ENCODE assay signal across 22 cellular contexts in the genomic region with DNA sequence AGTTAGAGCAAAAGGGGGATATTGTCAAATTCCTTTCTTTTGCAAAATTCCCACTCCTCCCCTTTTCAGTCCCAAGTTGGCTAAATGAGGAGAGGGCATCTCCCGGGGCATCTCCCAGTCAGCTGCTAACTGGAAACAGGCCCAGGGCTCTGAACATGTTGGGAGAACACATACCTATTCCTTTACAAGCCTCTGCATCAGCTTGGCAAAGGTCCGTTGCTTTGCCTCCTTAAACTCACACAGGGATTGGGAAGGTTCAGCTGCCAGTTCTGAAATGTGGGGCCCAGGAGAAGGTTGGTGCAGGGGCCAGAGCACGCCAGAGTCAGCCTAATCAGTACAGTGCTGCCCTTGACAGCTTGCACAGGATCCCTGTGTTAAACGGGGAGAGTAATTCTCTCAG. TPM values are rescaled to one million over a fixed set of nuclear protein-coding genes. Genes with fewer than 3 reads are reported as not detected.
"Had no signal": no experiment of that assay in that cellular context is flagged by ENCODE, and none has a peak within 500 bp of the region (broad histone marks: within the 10 kb centered on the region; RNA-seq: fewer than 3 reads in every experiment).

No MANE protein-coding gene starts in this region.

- H3K9me3 ChIP-seq: gastrocnemius medialis, lower lobe of right lung, right atrium auricular region, tibial artery had no signal

- H3K27ac ChIP-seq: dorsolateral prefrontal cortex, gastrocnemius medialis, lower lobe of right lung, parathyroid adenoma, right atrium auricular region, stomach, tibial artery had no signal

- H3K4me1 ChIP-seq: gastrocnemius medialis, parathyroid adenoma had no signal

- H3K36me3 ChIP-seq: gastrocnemius medialis, lower lobe of right lung, right atrium auricular region, stomach, tibial artery had no signal

- H3K4me3 ChIP-seq: dorsolateral prefrontal cortex, gastrocnemius medialis, lower lobe of right lung, right atrium auricular region, smooth muscle cell, stomach, tibial artery had no signal

- ATAC-seq: gastrocnemius medialis; left ventricle myocardium superior; lower lobe of right lung; natural killer cell; sciatic nerve; stimulated activated effector memory CD8-positive, alpha-beta T cell treated with anti-CD3 and anti-CD28 coated beads, Interleukin-12 subunit alpha, Interleukin-12 subunit beta, amount 100 ng/mL, for 72 hours had no signal

- DNase-seq: dorsolateral prefrontal cortex; effector CD4-positive, alpha-beta T cell; foreskin fibroblast; gastrocnemius medialis; head of caudate nucleus; left ventricle myocardium superior; lower lobe of right lung; natural killer cell; stimulated activated CD4-positive, alpha-beta T cell treated with anti-CD3 and anti-CD28 coated beads, Interleukin-2, amount 100 ng/mL, for 24 hours; stimulated activated CD4-positive, alpha-beta T cell treated with anti-CD3 and anti-CD28 coated beads, Interleukin-4, amount 100 ng/mL, for 24 hours; stimulated activated naive CD4-positive, alpha-beta T cell treated with Interleukin-2 at 50 U/mL for 16 hours; stomach; tibial artery had no signal

RNA-seq across cellular contexts. Expression of a gene that starts 11.0 kb away (rescaled TPM):
- total RNA-seq: left ventricle myocardium superior, mononuclear cell, natural killer cell, osteoblast, right atrium auricular region, smooth muscle cell, stomach, temporal lobe, urinary bladder had no signal
